3 cellular contexts compared by ENCODE assay signal in the genomic region with DNA sequence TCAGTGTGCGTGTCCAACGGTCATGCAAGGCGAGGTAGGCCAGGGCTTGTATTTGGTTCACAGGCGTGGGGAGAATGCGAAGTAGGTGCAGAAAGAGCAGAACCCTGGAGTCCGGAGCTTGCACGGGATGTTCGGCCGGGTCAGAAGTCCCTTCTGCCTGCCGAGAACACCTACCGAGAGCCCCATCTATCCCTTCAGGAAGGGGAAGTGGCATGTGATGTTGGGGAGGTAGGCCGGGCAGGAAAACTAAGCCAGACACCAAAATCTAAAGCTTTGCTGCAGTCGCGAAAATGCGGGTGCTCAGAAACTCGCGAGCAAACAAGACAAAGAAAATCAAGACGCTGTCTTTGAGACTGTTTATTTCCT.
TF ChIP-seq lines count a peak whose summit lies in the region.

No MANE protein-coding gene starts in this region.

TF ChIP-seq in HEK293, 187 proteins besides CTCF, POLR2A, EP300 and RAD21:
- TF ChIP-seq, protein P1, sequence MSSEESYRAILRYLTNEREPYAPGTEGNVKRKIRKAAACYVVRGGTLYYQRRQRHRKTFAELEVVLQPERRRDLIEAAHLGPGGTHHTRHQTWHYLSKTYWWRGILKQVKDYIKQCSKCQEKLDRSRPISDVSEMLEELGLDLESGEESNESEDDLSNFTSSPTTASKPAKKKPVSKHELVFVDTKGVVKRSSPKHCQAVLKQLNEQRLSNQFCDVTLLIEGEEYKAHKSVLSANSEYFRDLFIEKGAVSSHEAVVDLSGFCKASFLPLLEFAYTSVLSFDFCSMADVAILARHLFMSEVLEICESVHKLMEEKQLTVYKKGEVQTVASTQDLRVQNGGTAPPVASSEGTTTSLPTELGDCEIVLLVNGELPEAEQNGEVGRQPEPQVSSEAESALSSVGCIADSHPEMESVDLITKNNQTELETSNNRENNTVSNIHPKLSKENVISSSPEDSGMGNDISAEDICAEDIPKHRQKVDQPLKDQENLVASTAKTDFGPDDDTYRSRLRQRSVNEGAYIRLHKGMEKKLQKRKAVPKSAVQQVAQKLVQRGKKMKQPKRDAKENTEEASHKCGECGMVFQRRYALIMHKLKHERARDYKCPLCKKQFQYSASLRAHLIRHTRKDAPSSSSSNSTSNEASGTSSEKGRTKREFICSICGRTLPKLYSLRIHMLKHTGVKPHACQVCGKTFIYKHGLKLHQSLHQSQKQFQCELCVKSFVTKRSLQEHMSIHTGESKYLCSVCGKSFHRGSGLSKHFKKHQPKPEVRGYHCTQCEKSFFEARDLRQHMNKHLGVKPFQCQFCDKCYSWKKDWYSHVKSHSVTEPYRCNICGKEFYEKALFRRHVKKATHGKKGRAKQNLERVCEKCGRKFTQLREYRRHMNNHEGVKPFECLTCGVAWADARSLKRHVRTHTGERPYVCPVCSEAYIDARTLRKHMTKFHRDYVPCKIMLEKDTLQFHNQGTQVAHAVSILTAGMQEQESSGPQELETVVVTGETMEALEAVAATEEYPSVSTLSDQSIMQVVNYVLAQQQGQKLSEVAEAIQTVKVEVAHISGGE (tag by site-specific recombination; conservative IDR thresholded peaks at IDR 0.05; ENCODE audit: low read depth): peak; percentile 32; the same call in 1 of the 2 replicates
- TF ChIP-seq, protein P2, sequence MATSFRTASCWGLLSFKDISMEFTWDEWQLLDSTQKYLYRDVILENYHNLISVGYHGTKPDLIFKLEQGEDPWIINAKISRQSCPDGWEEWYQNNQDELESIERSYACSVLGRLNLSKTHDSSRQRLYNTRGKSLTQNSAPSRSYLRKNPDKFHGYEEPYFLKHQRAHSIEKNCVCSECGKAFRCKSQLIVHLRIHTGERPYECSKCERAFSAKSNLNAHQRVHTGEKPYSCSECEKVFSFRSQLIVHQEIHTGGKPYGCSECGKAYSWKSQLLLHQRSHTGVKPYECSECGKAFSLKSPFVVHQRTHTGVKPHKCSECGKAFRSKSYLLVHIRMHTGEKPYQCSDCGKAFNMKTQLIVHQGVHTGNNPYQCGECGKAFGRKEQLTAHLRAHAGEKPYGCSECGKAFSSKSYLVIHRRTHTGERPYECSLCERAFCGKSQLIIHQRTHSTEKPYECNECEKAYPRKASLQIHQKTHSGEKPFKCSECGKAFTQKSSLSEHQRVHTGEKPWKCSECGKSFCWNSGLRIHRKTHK (tag by site-specific recombination; IDR thresholded peaks at IDR 0.05): no peak
- TF ChIP-seq MEIS1 (CRISPR knock-in tag; IDR thresholded peaks at IDR 0.05; ENCODE audit: borderline replicate concordance): no peak

TF ChIP-seq in endothelial cell of umbilical vein, 7 proteins besides CTCF, POLR2A, EP300 and RAD21:
- TF ChIP-seq JUN (IDR thresholded peaks at IDR 0.05; ENCODE audit: borderline replicate concordance, insufficient read depth, insufficient read length, low read depth) (no peak), GATA2 (IDR thresholded peaks at IDR 0.05; ENCODE audit: insufficient read depth, insufficient read length, low read depth, low read length) (no peak), EZH2 (IDR thresholded peaks at IDR 0.05; ENCODE audit: borderline replicate concordance, low read depth, low read length, severe bottlenecking) (no peak), MYC (IDR thresholded peaks at IDR 0.05; ENCODE audit: low read depth, low read length) (no peak), POLR2AphosphoS5 (IDR thresholded peaks at IDR 0.05; ENCODE audit: insufficient read depth, low read depth, low read length) (no peak), FOS (IDR thresholded peaks at IDR 0.05; ENCODE audit: borderline replicate concordance, insufficient read depth, low read length) (no peak)
- TF ChIP-seq, protein P3, sequence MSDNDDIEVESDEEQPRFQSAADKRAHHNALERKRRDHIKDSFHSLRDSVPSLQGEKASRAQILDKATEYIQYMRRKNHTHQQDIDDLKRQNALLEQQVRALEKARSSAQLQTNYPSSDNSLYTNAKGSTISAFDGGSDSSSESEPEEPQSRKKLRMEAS (IDR thresholded peaks at IDR 0.05; ENCODE audit: insufficient read depth, insufficient read length): no peak

TF ChIP-seq in HEK293T, 16 proteins besides CTCF, POLR2A, EP300 and RAD21:
- no peak for TF ChIP-seq SUZ12 (IDR thresholded peaks at IDR 0.05)
- no peak for TF ChIP-seq ZNF384 (IDR thresholded peaks at IDR 0.05)
- no peak for TF ChIP-seq L3MBTL2 (conservative IDR thresholded peaks at IDR 0.05)
- no peak for TF ChIP-seq ARNT (IDR thresholded peaks at IDR 0.05)
- TF ChIP-seq FOXK2 (IDR thresholded peaks at IDR 0.05): no peak
- no peak for TF ChIP-seq TARDBP (IDR thresholded peaks at IDR 0.05)
- TF ChIP-seq FOXA1 (IDR thresholded peaks at IDR 0.05): no peak
- no peak for TF ChIP-seq CTBP1 (IDR thresholded peaks at IDR 0.05; ENCODE audit: borderline replicate concordance)
- no peak for TF ChIP-seq SP1 (IDR thresholded peaks at IDR 0.05)
- TF ChIP-seq, protein P4, sequence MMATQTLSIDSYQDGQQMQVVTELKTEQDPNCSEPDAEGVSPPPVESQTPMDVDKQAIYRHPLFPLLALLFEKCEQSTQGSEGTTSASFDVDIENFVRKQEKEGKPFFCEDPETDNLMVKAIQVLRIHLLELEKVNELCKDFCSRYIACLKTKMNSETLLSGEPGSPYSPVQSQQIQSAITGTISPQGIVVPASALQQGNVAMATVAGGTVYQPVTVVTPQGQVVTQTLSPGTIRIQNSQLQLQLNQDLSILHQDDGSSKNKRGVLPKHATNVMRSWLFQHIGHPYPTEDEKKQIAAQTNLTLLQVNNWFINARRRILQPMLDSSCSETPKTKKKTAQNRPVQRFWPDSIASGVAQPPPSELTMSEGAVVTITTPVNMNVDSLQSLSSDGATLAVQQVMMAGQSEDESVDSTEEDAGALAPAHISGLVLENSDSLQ (IDR thresholded peaks at IDR 0.05): no peak
- TF ChIP-seq FOXM1 (IDR thresholded peaks at IDR 0.05; ENCODE audit: borderline replicate concordance): no peak
